In genomic region chr4:137510866-137511265, GRCh38 we compare ENCODE assay signal across 1 cellular context.
TF ChIP-seq lines count a peak whose summit lies in the region.

No MANE protein-coding gene starts in this region.

TF ChIP-seq in GM23338, 12 proteins besides CTCF, POLR2A, EP300 and RAD21 (continued from another document):
- TF ChIP-seq ZNF462 (CRISPR knock-in tag; IDR thresholded peaks at IDR 0.05) = 0 out of 2 replicates have a peak, but pooled peaks have one; percentile 22
